ENCODE assay signal across 1 cellular context in genomic region chr11:9001736-9002135, GRCh38.
TF ChIP-seq lines count a peak whose summit lies in the region.

No MANE protein-coding gene starts in this region.

TF ChIP-seq in K562, 482 proteins besides CTCF, POLR2A, EP300 and RAD21 (continued from another document and continues in another):
- no peak for TF ChIP-seq SMAD3 (CRISPR knock-in tag; conservative IDR thresholded peaks at IDR 0.05)
- TF ChIP-seq ZNF639 (CRISPR knock-in tag; conservative IDR thresholded peaks at IDR 0.05 in 1 of 2, IDR thresholded peaks at IDR 0.05 in 1 of 2) = no peak; a peak in 2 of 4 replicates
- no peak for TF ChIP-seq MAFF (IDR thresholded peaks at IDR 0.05; ENCODE audit: low read length)
- no peak for TF ChIP-seq CREB1 (IDR thresholded peaks at IDR 0.05)
- TF ChIP-seq CREB1 (CRISPR knock-in tag; IDR thresholded peaks at IDR 0.05) = peak; percentile 58; the same call in 1 of the 2 replicates
- no peak for TF ChIP-seq ZNF212 (CRISPR knock-in tag; IDR thresholded peaks at IDR 0.05)
- TF ChIP-seq ZFX (CRISPR knock-in tag; IDR thresholded peaks at IDR 0.05) = no peak
- no peak for TF ChIP-seq U2AF1 (optimal IDR thresholded peaks at IDR 0.05; ENCODE audit: low read depth, low read length)
- TF ChIP-seq CUX1 (CRISPR knock-in tag; IDR thresholded peaks at IDR 0.05) = no peak
- TF ChIP-seq TEAD4 (IDR thresholded peaks at IDR 0.05; ENCODE audit: low read length) = peak; percentile 15; the same call in 1 of the 2 replicates
- TF ChIP-seq TEAD4 (CRISPR knock-in tag; IDR thresholded peaks at IDR 0.05; ENCODE audit: borderline replicate concordance) = no peak
- no peak for TF ChIP-seq TAF1 (IDR thresholded peaks at IDR 0.05; ENCODE audit: control insufficient read depth, extremely low read depth, insufficient read depth, low read length, severe bottlenecking)
- no peak for TF ChIP-seq RREB1 (CRISPR knock-in tag; IDR thresholded peaks at IDR 0.05)
- no peak for TF ChIP-seq HBP1 (CRISPR knock-in tag; IDR thresholded peaks at IDR 0.05)
- TF ChIP-seq ZNF124 (CRISPR knock-in tag; IDR thresholded peaks at IDR 0.05) = no peak
- TF ChIP-seq GMEB1 (CRISPR knock-in tag; IDR thresholded peaks at IDR 0.05) = no peak
- no peak for TF ChIP-seq AFF4 (CRISPR knock-in tag; IDR thresholded peaks at IDR 0.05)
- TF ChIP-seq ZBTB40 (IDR thresholded peaks at IDR 0.05) = no peak
- TF ChIP-seq ZBTB40 (CRISPR knock-in tag; IDR thresholded peaks at IDR 0.05) = no peak
- TF ChIP-seq HDAC8 (tag; IDR thresholded peaks at IDR 0.05) = no peak
- TF ChIP-seq L3MBTL2 (IDR thresholded peaks at IDR 0.05) = peak; percentile 74
